In the genomic region with DNA sequence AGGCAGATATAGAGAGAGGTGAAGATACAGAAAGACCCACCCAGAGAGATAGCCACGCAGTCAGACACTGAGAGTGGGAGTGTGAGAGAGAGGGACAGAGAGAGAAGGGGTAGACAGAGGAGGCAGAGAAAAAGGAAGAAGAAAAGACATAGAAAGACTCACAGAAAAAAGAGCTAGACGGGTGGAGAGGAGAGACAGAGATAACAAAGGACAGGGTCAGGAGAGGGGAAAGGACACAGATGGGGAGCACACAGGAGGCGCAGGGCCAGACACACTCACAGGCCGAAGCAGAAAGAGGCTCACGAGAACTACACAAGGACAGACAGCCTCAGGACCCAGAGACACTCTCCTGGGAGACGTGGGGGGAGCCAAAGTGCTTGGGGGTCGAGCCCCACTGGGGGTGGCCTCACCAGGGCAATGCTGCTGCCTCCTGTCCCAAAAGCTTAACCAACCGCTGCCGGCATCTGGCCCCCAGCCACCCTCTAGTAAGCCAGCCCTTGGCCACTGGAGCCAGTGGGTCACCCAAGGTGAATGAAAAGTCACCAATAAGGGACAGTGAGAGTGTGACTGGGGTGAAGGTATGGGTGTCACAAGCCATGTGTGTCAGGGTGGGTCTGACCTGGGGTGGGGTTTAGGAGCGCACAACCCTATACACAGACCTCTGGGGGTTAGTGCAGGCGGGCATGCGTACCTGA, we compare ENCODE assay signal across 21 cellular contexts. TPM values are rescaled to one million over a fixed set of nuclear protein-coding genes. Genes with fewer than 3 reads are reported as not detected.
DNase-seq lines count a peak whose midpoint lies in the region; ATAC-seq and TF ChIP-seq lines count a peak whose summit lies in the region.
"Had no signal": no experiment of that assay in that cellular context is flagged by ENCODE, and none has a peak within 500 bp of the region (broad histone marks: within the 10 kb centered on the region; RNA-seq: fewer than 3 reads in every experiment).

No MANE protein-coding gene starts in this region.

- H3K27ac Mint-ChIP-seq in activated naive CD4-positive, alpha-beta T cell treated with anti-CD3 and anti-CD28 coated beads for 36 hours = peak overlapping the region; percentile 32
- H3K27ac Mint-ChIP-seq: CD8-positive, alpha-beta T cell; GM23338 had no signal

- ATAC-seq in psoas muscle (peak; percentile 31 to 64 (median 48)), GM18517 (IDR thresholded peaks at IDR 0.05; ENCODE audit: unreplicated experiment) (no peak)
- ATAC-seq: CD8-positive, alpha-beta T cell; GM12878; GM23338 had no signal

- DNase-seq in activated naive CD4-positive, alpha-beta T cell treated with anti-CD3 and anti-CD28 coated beads for 36 hours = no peak
- no peak for DNase-seq in activated naive CD4-positive, alpha-beta T cell (lab: John Stamatoyannopoulos, UW)
- peak; percentile 54 for DNase-seq in islet precursor cell
- no peak for DNase-seq in psoas muscle
- no peak for DNase-seq in activated gamma-delta T cell treated with Interleukin-2 at 50 U/mL for 16 hours
- DNase-seq: ACHN; C1 segment of cervical spinal cord; CD8-positive, alpha-beta T cell; DND-41; HCEC 1CT; NCI-H1105 treated with DMSO at 0.1 percent for 48 hours; NCI-H2081; NCI-H82; OCI-M1 had no signal

- H3K4me1 ChIP-seq in psoas muscle = no peaks in the 10 kb centered on the region

- H3K4me1 Mint-ChIP-seq in activated naive CD4-positive, alpha-beta T cell treated with anti-CD3 and anti-CD28 coated beads for 36 hours (ENCODE audit: low read depth) = peaks cover 9% of the 10 kb centered on the region

- no peak overlapping the region for H3K27ac ChIP-seq in psoas muscle
- H3K27ac ChIP-seq: 22Rv1, HL-60 had no signal

- TF ChIP-seq CTCF in psoas muscle (IDR thresholded peaks at IDR 0.05) = no peak

- peaks cover 0 to 9% (median 0%) of the 10 kb centered on the region in 3 donors for H3K27me3 ChIP-seq in psoas muscle (ENCODE audit: insufficient read depth in 3 of 3, low read length in 2 of 3)

- CTCF ChIA-PET in activated naive CD4-positive, alpha-beta T cell treated with anti-CD3 and anti-CD28 coated beads for 36 hours (lab: Charles Lee) = interaction anchor here (0.9 kb wide), 1 partner anchor 9 kb away, joined by 5 read pairs; no protein-coding TSS in a partner anchor

- no peaks in the 10 kb centered on the region for H3K36me3 Mint-ChIP-seq in activated naive CD4-positive, alpha-beta T cell treated with anti-CD3 and anti-CD28 coated beads for 36 hours (ENCODE audit: low read depth)
- H3K36me3 Mint-ChIP-seq: CD8-positive, alpha-beta T cell had no signal

- H3K9me3 Mint-ChIP-seq in activated naive CD4-positive, alpha-beta T cell treated with anti-CD3 and anti-CD28 coated beads for 36 hours = no peaks in the 10 kb centered on the region
- H3K9me3 Mint-ChIP-seq: CD8-positive, alpha-beta T cell; GM23338 had no signal

- no peak overlapping the region for H3K4me3 Mint-ChIP-seq in activated naive CD4-positive, alpha-beta T cell treated with anti-CD3 and anti-CD28 coated beads for 36 hours
- H3K4me3 Mint-ChIP-seq: CD8-positive, alpha-beta T cell; GM23338 had no signal

- WGBS in psoas muscle, 3 donors = 61 to 67% (median 66%) methylated on average over 12 of the region's 12 CpGs

- intact Hi-C loops in activated naive CD4-positive, alpha-beta T cell treated with anti-CD3 and anti-CD28 coated beads for 36 hours (cut with micrococcal nuclease) = no loop called here
- intact Hi-C loops in psoas muscle (cut with DNase I) = loop anchor here in 1 of 2 donors (5.0 kb wide), 1 partner anchor 67 kb away; no protein-coding TSS in a partner anchor

- no peak overlapping the region for H3K4me3 ChIP-seq in psoas muscle
- H3K4me3 ChIP-seq: GM12878, GM23338 had no signal

- no peaks in the 10 kb centered on the region for H3K36me3 ChIP-seq in psoas muscle (ENCODE audit: insufficient read depth in 1 of 2, low read depth in 1 of 2)

- no peaks in the 10 kb centered on the region for H3K9me3 ChIP-seq in psoas muscle

- peaks cover 15% of the 10 kb centered on the region for H3K27me3 Mint-ChIP-seq in activated naive CD4-positive, alpha-beta T cell treated with anti-CD3 and anti-CD28 coated beads for 36 hours (ENCODE audit: low read depth)

RNA-seq across cellular contexts. Expression of a gene that starts 3.8 kb away (rescaled TPM):
- total RNA-seq in activated naive CD4-positive, alpha-beta T cell treated with anti-CD3 and anti-CD28 coated beads for 36 hours = under 1 TPM; 0.36 to 0.77 TPM
- total RNA-seq in psoas muscle = 1 to 10 TPM in 3 of 4 donors, under 1 TPM in 1; 0.50 to 9.2 (median 1.1) TPM
- polyA plus RNA-seq in psoas muscle = under 1 TPM; 0.22 to 0.36 (median 0.32) TPM
- total RNA-seq: GM12878 had no signal

RNA-seq across cellular contexts. Expression of a gene that starts 18.0 kb away (rescaled TPM):
- total RNA-seq in activated naive CD4-positive, alpha-beta T cell treated with anti-CD3 and anti-CD28 coated beads for 36 hours = 10 to 100 TPM; 44.4 to 46.3 TPM
- total RNA-seq in psoas muscle = 1 to 10 TPM; 2.0 to 4.2 (median 3.1) TPM
- polyA plus RNA-seq in psoas muscle = 1 to 10 TPM; 1.3 to 2.8 (median 2.0) TPM

RNA-seq across cellular contexts. Expression of a gene that starts 26.6 kb away (rescaled TPM):
- total RNA-seq in activated naive CD4-positive, alpha-beta T cell treated with anti-CD3 and anti-CD28 coated beads for 36 hours = 10 to 100 TPM; 57.3 to 59.0 TPM
- 10 to 100 TPM; 12.3 to 35.3 (median 20.0) TPM for total RNA-seq in psoas muscle
- polyA plus RNA-seq in psoas muscle = 10 to 100 TPM; 20.9 to 23.5 (median 21.2) TPM

RNA-seq across cellular contexts. Expression of a gene that starts 28.1 kb away (rescaled TPM):
- not detected for total RNA-seq in activated naive CD4-positive, alpha-beta T cell treated with anti-CD3 and anti-CD28 coated beads for 36 hours
- under 1 TPM in 1 of 4 donors, not detected in 3; 0.43 TPM for total RNA-seq in psoas muscle
- under 1 TPM in 2 of 3 donors, not detected in 1; 0.03 to 0.53 TPM for polyA plus RNA-seq in psoas muscle
- total RNA-seq: CD8-positive, alpha-beta T cell; GM12878; HT-29; SK-MEL-5 had no signal

RNA-seq across cellular contexts. Expression of a gene that starts 44.1 kb away (rescaled TPM):
- total RNA-seq in activated naive CD4-positive, alpha-beta T cell treated with anti-CD3 and anti-CD28 coated beads for 36 hours = under 1 TPM; 0.20 to 0.31 TPM
- 1 to 10 TPM in 2 of 4 donors, under 1 TPM in 2; 0.56 to 1.2 (median 0.82) TPM for total RNA-seq in psoas muscle
- polyA plus RNA-seq in psoas muscle = under 1 TPM; 0.08 to 0.22 (median 0.12) TPM

Comparison
In these comparisons a context has a peak if more than half of its experiments do, and no peak if none do; other contexts are left out.
1. RNA of a gene that starts 18.0 kb away (total RNA-seq): 44.4 to 46.3 TPM in activated naive CD4-positive, alpha-beta T cell treated with anti-CD3 and anti-CD28 coated beads for 36 hours; 2.0 to 4.2 TPM in psoas muscle; every median in the first group is over 4 times any median in the second.